16 cellular contexts compared by ENCODE assay signal in genomic region chr3:61141184-61141583, GRCh38.
"Had no signal": no experiment of that assay in that cellular context is flagged by ENCODE, and none has a peak within 500 bp of the region (broad histone marks: within the 10 kb centered on the region; RNA-seq: fewer than 3 reads in every experiment).

No MANE protein-coding gene starts in this region.

- H3K36me3 ChIP-seq: gastroesophageal sphincter, left lung had no signal

- H3K27ac Mint-ChIP-seq: brain; memory B cell; nephron progenitor cell; stimulated activated naive CD8-positive, alpha-beta T cell treated with anti-CD3 and anti-CD28 coated beads, Interleukin-15, amount 100 ng/mL, for 72 hours; T-helper 1 cell treated with Interleukin-12 subunit alpha and Interleukin-12 subunit beta and Interleukin-4 antibody, amounts not matched to agents 30 μg/mL and 1 μg/mL, for 36 hours had no signal

- H3K27me3 Mint-ChIP-seq: central memory CD8-positive, alpha-beta T cell; memory B cell; stimulated activated naive CD8-positive, alpha-beta T cell treated with anti-CD3 and anti-CD28 coated beads, Interleukin-15, amount 100 ng/mL, for 72 hours had no signal

- ATAC-seq: gastroesophageal sphincter; left lung; stimulated activated naive CD8-positive, alpha-beta T cell treated with anti-CD3 and anti-CD28 coated beads, Interleukin-15, amount 100 ng/mL, for 72 hours had no signal

- H3K4me1 Mint-ChIP-seq: central memory CD8-positive, alpha-beta T cell; stimulated activated naive CD8-positive, alpha-beta T cell treated with anti-CD3 and anti-CD28 coated beads, Interleukin-15, amount 100 ng/mL, for 72 hours had no signal

- H3K27me3 ChIP-seq: gastroesophageal sphincter, left lung, testis had no signal

- H3K9me3 Mint-ChIP-seq: memory B cell; T-helper 1 cell treated with Interleukin-12 subunit alpha and Interleukin-12 subunit beta and Interleukin-4 antibody, amounts not matched to agents 30 μg/mL and 1 μg/mL, for 36 hours had no signal

- H3K36me3 Mint-ChIP-seq: brain had no signal

- H3K4me3 Mint-ChIP-seq: brain; central memory CD8-positive, alpha-beta T cell; memory B cell; nephron progenitor cell; stimulated activated naive CD8-positive, alpha-beta T cell treated with anti-CD3 and anti-CD28 coated beads, Interleukin-15, amount 100 ng/mL, for 72 hours; T-helper 1 cell treated with Interleukin-12 subunit alpha and Interleukin-12 subunit beta and Interleukin-4 antibody, amounts not matched to agents 30 μg/mL and 1 μg/mL, for 36 hours had no signal

- H3K4me1 ChIP-seq: gastroesophageal sphincter, left lung, testis had no signal

- DNase-seq: activated CD4-positive, alpha-beta T cell treated with anti-CD3 and anti-CD28 coated beads, Interleukin-2, amount 50 U/mL, for 1 hour; activated naive CD4-positive, alpha-beta T cell treated with anti-CD3 and anti-CD28 coated beads, Interleukin-2, amount 50 U/mL, for 16 hours; cortex of kidney; effector memory CD4-positive, alpha-beta T cell; left lung; nephron progenitor cell; retina; stimulated activated CD4-positive, alpha-beta T cell treated with anti-CD3 and anti-CD28 coated beads, Interleukin-15, amount 100 ng/mL, for 24 hours; stimulated activated CD4-positive, alpha-beta T cell treated with anti-CD3 and anti-CD28 coated beads, Interleukin-4, amount 100 ng/mL, for 24 hours; stimulated activated naive CD8-positive, alpha-beta T cell treated with anti-CD3 and anti-CD28 coated beads, Interleukin-15, amount 100 ng/mL, for 72 hours; testis had no signal

- H3K4me3 ChIP-seq: gastroesophageal sphincter, left lung, testis had no signal

- H3K27ac ChIP-seq: gastroesophageal sphincter, left lung, testis had no signal

- H3K9me3 ChIP-seq: gastroesophageal sphincter, left lung, testis had no signal
